ENCODE assay signal across 1 cellular context in the genomic region with DNA sequence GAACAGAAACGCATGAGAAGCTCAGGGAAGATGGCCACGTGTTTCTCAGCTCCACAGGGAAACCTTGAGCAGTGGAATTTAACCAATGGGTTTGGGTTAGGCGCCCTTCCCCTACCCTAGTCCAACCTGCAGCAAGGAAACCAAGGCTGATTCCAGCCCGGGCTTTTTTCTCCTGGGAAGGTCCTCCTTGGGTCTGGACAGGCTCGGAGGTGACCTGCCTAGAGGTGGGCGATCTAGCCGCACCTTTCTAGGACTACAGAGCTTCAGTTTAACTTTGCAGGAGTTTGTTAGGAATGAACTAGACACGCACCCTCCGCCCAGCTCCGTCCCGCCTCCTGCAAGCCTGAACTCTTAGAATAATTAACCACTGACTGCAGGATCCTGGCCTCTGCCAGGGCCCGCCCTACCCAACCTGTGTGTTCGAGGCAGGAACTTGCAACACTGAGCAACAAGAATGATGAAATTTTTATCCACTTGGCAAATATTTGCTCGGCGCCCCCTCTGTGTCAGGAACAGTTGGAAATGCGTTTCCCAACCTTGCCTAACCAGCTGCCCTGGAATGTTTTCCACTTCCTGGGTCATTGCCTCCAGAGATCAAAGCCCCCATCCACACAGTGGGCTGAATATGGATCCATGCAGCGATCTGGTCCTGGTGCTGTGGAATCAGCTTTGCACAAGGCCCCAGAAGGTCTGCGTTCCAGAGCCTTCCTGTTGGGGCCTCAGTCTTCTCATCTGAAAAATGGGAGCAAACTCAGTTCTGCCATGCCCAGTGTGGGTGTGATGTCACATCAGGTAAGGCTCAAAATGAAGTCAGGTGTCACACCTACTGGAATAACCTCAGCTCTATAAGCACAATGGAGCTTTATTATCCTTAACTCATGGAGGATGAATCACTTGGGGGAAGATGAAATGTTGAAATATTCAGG.
TF ChIP-seq lines count a peak whose summit lies in the region.

No MANE protein-coding gene starts in this region.

TF ChIP-seq in H1, 55 proteins besides CTCF, POLR2A, EP300 and RAD21:
- TF ChIP-seq TAF1 (IDR thresholded peaks at IDR 0.05; ENCODE audit: low read depth, low read length) (no peak), KDM1A (IDR thresholded peaks at IDR 0.05; ENCODE audit: borderline replicate concordance, low read length) (peak; percentile 94)
